In the genomic region with DNA sequence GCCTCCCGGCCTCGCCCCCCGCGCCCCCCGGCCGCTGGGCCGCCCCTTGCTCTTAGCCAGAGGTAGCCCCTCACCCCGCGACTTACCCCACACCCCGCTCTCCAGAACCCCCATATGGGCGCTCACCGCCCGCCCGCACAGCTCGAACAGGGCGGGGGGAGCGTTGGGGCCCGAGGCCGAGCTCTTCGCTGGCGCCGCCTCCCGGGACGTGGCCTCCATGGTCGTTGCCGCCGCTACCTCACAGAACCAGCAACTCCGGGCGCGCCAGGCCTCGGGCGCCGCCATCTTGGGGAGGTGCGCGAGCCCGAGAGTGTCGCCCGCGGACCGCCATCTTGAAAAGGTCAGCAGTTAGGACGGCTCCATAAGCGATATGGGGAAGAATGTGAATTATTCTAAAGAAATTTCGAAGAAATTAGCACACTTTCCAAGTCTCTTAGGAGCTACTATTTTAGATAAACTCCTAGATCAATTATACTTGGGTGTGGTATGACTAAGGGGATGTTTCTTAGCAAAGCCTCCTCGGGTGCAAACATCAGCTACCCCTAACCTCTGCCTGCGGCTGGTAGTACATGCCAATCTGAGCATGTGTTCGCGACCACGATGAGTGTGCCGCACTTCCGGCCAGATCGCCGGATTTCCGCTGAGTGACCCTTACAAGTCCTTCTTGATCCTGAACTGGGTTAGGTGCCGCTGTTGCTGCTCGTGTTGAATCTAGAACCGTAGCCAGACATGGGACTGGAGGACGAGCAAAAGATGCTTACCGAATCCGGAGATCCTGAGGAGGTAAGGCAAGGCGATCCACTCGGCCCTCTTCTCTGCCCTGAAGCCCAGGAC, we compare ENCODE assay signal across 8 cellular contexts. TPM values are rescaled to one million over a fixed set of nuclear protein-coding genes. Genes with fewer than 3 reads are reported as not detected.
DNase-seq lines count a peak whose midpoint lies in the region; ATAC-seq, FAIRE-seq and TF ChIP-seq lines count a peak whose summit lies in the region.

LRRC41 (minus strand) TSS at position 579 of the 834 bp plus-strand sequence; CDS start at position 285, 294 bp downstream.
UQCRH (plus strand) TSS at position 661 of the 834 bp plus-strand sequence; CDS start at position 730, 69 bp downstream.

- no peaks in the 10 kb centered on the region for H3K9me3 Mint-ChIP-seq in activated naive CD8-positive, alpha-beta T cell treated with anti-CD3 and anti-CD28 coated beads, Interleukin-2, amount 50 U/mL, for 24 hours

- H3K36me3 ChIP-seq in pancreas (no peaks in the 10 kb centered on the region), tibial artery (peaks cover 0 to 6% (median 0%) of the 10 kb centered on the region in 3 donors)

- FAIRE-seq in pancreas (lab: Jason Lieb, UNC): peak; percentile 26

- H3K9me3 ChIP-seq in pancreas (no peaks in the 10 kb centered on the region), tibial artery (no peaks in the 10 kb centered on the region)

- TF ChIP-seq CTCF in GM12873 (IDR thresholded peaks at IDR 0.05; ENCODE audit: insufficient read depth, low read depth, low read length, missing control alignments) (peak; percentile 10), pancreas (IDR thresholded peaks at IDR 0.05) (no peak), tibial artery (IDR thresholded peaks at IDR 0.05) (no peak)

- intact Hi-C loops in Right ventricle myocardium superior (cut with DNase I): loop anchor here (5.0 kb wide), 1 partner anchor 39 kb away; the partner anchor contains the start of gene NSUN4
- intact Hi-C loops in pancreas (cut with DNase I): no loop called here
- intact Hi-C loops in tibial artery (cut with DNase I; ENCODE audit: low total_unique reads): loop anchor here (5.0 kb wide), 1 partner anchor 56 kb away; the partner anchor contains the start of gene RAD54L

- peak within 1 kb of the TSS; percentile 99 for H3K27ac Mint-ChIP-seq in activated naive CD8-positive, alpha-beta T cell treated with anti-CD3 and anti-CD28 coated beads, Interleukin-2, amount 50 U/mL, for 24 hours

- peak within 1 kb of the TSS; percentile 96 for H3K4me3 Mint-ChIP-seq in activated naive CD8-positive, alpha-beta T cell treated with anti-CD3 and anti-CD28 coated beads, Interleukin-2, amount 50 U/mL, for 24 hours

- peaks cover 53% of the 10 kb centered on the region for H3K4me1 Mint-ChIP-seq in activated naive CD8-positive, alpha-beta T cell treated with anti-CD3 and anti-CD28 coated beads, Interleukin-2, amount 50 U/mL, for 24 hours

- H3K4me3 ChIP-seq in pancreas: peak within 1 kb of the TSS; percentile 78 to 97 (median 83)
- H3K4me3 ChIP-seq in tibial artery: peak within 1 kb of the TSS; percentile 77 to 87

- H3K4me1 ChIP-seq in pancreas: peaks cover 4 to 35% (median 25%) of the 10 kb centered on the region in 3 donors
- peaks cover 0 to 67% (median 48%) of the 10 kb centered on the region in 4 donors for H3K4me1 ChIP-seq in tibial artery

- H3K27me3 ChIP-seq in pancreas: no peaks in the 10 kb centered on the region
- no peaks in the 10 kb centered on the region for H3K27me3 ChIP-seq in tibial artery

- no peaks in the 10 kb centered on the region for H3K27me3 Mint-ChIP-seq in activated naive CD8-positive, alpha-beta T cell treated with anti-CD3 and anti-CD28 coated beads, Interleukin-2, amount 50 U/mL, for 24 hours

- 0 to 1% methylated on average over 57 to 61 of the region's 61 CpGs for WGBS in pancreas, 2 donors

- H3K36me3 Mint-ChIP-seq in activated naive CD8-positive, alpha-beta T cell treated with anti-CD3 and anti-CD28 coated beads, Interleukin-2, amount 50 U/mL, for 24 hours (ENCODE audit: low read depth): peaks cover 33% of the 10 kb centered on the region

- H3K27ac ChIP-seq in pancreas (peak within 1 kb of the TSS; percentile 83 to 97 (median 96)), tibial artery (peak within 1 kb of the TSS; percentile 95 to 97)

- peak; percentile 81 for DNase-seq in NCI-H1417 treated with DMSO at 0.1 percent for 48 hours (lab: John Stamatoyannopoulos, UW)
- DNase-seq in SW480 (ENCODE audit: low spot score): peak; percentile 96
- peak; percentile 93 for DNase-seq in activated naive CD8-positive, alpha-beta T cell treated with anti-CD3 and anti-CD28 coated beads, Interleukin-2, amount 50 U/mL, for 24 hours
- peak; percentile 97 for DNase-seq in Right ventricle myocardium superior
- peak; percentile 93 to 97 (median 96) for DNase-seq in pancreas
- DNase-seq in tibial artery: peak; percentile 95 to 96

- ATAC-seq in HG02763 (IDR thresholded peaks at IDR 0.05; ENCODE audit: unreplicated experiment) (peak; percentile 74), Right ventricle myocardium superior (ENCODE audit: poor library complexity) (peak; percentile 93), pancreas (peak; percentile 90 to 95 (median 92))
- ATAC-seq in activated naive CD8-positive, alpha-beta T cell treated with anti-CD3 and anti-CD28 coated beads, Interleukin-2, amount 50 U/mL, for 24 hours: peak; percentile 83

RNA-seq across cellular contexts. Expression of gene LRRC41, which starts in this region (rescaled TPM):
- total RNA-seq in Right ventricle myocardium superior (33.6 TPM), pancreas (10 to 100 TPM; 20.9 to 31.3 (median 26.2) TPM)
- polyA plus RNA-seq in pancreas: 10 to 100 TPM; 19.8 to 30.3 TPM

RNA-seq across cellular contexts. Expression of gene UQCRH, which starts in this region (rescaled TPM):
- total RNA-seq in Right ventricle myocardium superior (1,143 TPM), pancreas (10 to 100 TPM; 51.8 to 83.1 (median 69.2) TPM)
- polyA plus RNA-seq in pancreas: 100 to 1,000 TPM; 141 to 183 TPM

Comparison
In these comparisons a context has a peak if more than half of its experiments do, and no peak if none do; other contexts are left out.
1. Peak in every context shown above with its lines: DNase-seq, ATAC-seq, H3K4me3 ChIP-seq and H3K27ac ChIP-seq.
2. RNA of gene UQCRH (total RNA-seq): 1,143 TPM in Right ventricle myocardium superior (single experiment); 51.8 to 83.1 TPM in pancreas; every median in the first group is over 10 times any median in the second.
3. intact Hi-C loops: an anchor here in Right ventricle myocardium superior (5.0 kb wide) and tibial artery (5.0 kb wide); none called in pancreas.